Comparison of ENCODE assay signal across 35 cellular contexts in genomic region chr7:13226385-13226784, GRCh38.
"Had no signal": no experiment of that assay in that cellular context is flagged by ENCODE, and none has a peak within 500 bp of the region (broad histone marks: within the 10 kb centered on the region; RNA-seq: fewer than 3 reads in every experiment).

No MANE protein-coding gene starts in this region.

- H3K9me3 ChIP-seq: MG63 had no signal

- H3K27me3 ChIP-seq: MG63 had no signal

- DNase-seq: Karpas-422, Kasumi-1, MG63, MM.1S, MV-4-11, NCI-H1048, NCI-H1092, NCI-H1092 treated with DMSO at 0.1 percent for 48 hours, NCI-H1105, NCI-H1105 treated with DMSO at 0.1 percent for 48 hours, NCI-H1417, NCI-H1417 treated with DMSO at 0.1 percent for 48 hours, NCI-H1436, NCI-H1436 treated with DMSO at 0.1 percent for 48 hours, NCI-H146, NCI-H1694, NCI-H1694 treated with DMSO at 0.1 percent for 48 hours, NCI-H187, NCI-H187 treated with DMSO at 0.1 percent for 48 hours, NCI-H1930, NCI-H2029, NCI-H2029 treated with DMSO at 0.1 percent for 48 hours, NCI-H2081, NCI-H2081 treated with DMSO at 0.1 percent for 48 hours, NCI-H2107, NCI-H2171, NCI-H2171 treated with DMSO at 0.1 percent for 48 hours, NCI-H2227 treated with DMSO at 0.1 percent for 48 hours, NCI-H226, NCI-H345, NCI-H446, NCI-H446 treated with DMSO at 0.1 percent for 48 hours, NCI-H510A, NCI-H510A treated with DMSO at 0.1 percent for 48 hours, NCI-H524 treated with DMSO at 0.1 percent for 48 hours had no signal

- H3K36me3 ChIP-seq: MG63 had no signal

- H3K4me3 ChIP-seq: MG63 had no signal
